Comparison of ENCODE assay signal across 14 cellular contexts in the genomic region with DNA sequence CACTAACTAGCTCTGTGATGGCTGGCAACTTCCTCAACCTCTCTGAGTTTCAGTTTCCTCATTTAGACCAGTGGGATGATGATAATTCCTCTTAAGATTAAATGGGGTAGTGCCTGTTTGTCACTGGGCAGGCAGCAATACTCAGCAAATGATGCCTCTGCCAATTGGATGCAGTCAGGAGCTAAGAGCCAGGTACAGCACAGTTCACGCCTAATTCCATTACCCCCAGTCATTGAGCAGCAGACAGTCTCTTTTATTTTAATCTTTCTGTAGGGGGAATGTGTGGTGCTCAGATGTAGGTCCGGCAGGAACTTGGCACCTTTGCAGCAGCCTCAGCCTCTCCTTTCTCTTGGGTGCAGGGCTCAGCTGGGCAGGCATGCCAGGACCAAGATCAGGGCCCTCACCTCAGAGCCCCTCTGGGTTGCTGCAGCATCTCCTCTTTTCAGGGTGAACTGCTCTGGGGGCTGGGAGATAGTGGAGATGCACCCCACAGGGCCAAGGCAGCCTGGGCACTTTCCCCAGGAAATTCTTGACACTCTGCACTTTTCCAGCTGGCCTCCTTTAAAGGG.
"Had no signal": no experiment of that assay in that cellular context is flagged by ENCODE, and none has a peak within 500 bp of the region (broad histone marks: within the 10 kb centered on the region; RNA-seq: fewer than 3 reads in every experiment).

No MANE protein-coding gene starts in this region.

- H3K36me3 ChIP-seq: adrenal gland, colonic mucosa, esophagus muscularis mucosa, prostate gland, upper lobe of right lung had no signal

- H3K4me2 ChIP-seq: smooth muscle cell had no signal

- H3K27ac ChIP-seq: adrenal gland, colonic mucosa, esophagus muscularis mucosa, prostate gland, upper lobe of right lung had no signal

- ATAC-seq: right cardiac atrium; stimulated activated naive CD8-positive, alpha-beta T cell treated with anti-CD3 and anti-CD28 coated beads, Interleukin-15, Interleukin-2, amounts not matched to agents 100 U/mL and 50 U/mL, for 24 hours; upper lobe of right lung had no signal

- H3K4me1 ChIP-seq: colonic mucosa, prostate gland, upper lobe of right lung had no signal

- H3K9me3 ChIP-seq: adrenal gland, colonic mucosa, esophagus muscularis mucosa, prostate gland, upper lobe of right lung had no signal

- H3K27me3 ChIP-seq: adrenal gland, colonic mucosa, upper lobe of right lung had no signal

- DNase-seq: activated CD4-positive, alpha-beta T cell treated with anti-CD3 and anti-CD28 coated beads, Interleukin-2, amount 10 ng/mL, durations not matched to agents 7 days and 5 days; activated effector memory CD4-positive, alpha-beta T cell treated with Interleukin-2 at 50 U/mL for 16 hours; activated T-cell treated with anti-CD3 and anti-CD28 coated beads, Interleukin-2, amount 50 U/mL, for 1 hour; colonic mucosa; effector CD4-positive, alpha-beta T cell; glutamatergic neuron; nephron progenitor cell; right cardiac atrium; stimulated activated naive CD8-positive, alpha-beta T cell treated with anti-CD3 and anti-CD28 coated beads, Interleukin-15, Interleukin-2, amounts not matched to agents 100 U/mL and 50 U/mL, for 24 hours; upper lobe of right lung had no signal

- H3K4me3 ChIP-seq: adrenal gland, colonic mucosa, esophagus muscularis mucosa, prostate gland, smooth muscle cell, upper lobe of right lung had no signal
